In the genomic region with DNA sequence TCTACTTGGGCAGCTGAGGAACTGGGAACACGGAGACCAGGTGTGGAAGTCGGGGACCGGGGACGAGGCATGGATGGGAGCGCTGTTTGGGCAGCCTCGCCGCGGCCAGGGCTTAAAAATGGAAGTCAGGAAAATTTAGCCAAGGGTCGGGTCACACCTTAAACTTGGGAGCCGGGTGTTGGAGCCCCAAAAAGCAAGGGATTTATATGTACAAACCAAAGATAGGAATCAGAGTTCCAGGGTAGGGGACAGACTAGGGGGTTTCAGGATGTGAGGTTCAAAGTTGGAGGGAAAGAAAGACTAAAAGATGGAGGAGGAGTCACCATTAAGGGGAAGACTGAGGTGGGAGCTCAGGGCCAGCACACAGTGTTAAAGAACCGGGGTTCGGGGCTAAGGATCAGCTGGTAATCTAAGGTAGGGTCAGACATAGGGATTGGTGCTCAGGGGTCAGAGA, we compare ENCODE assay signal across 8 cellular contexts. TPM values are rescaled to one million over a fixed set of nuclear protein-coding genes. Genes with fewer than 3 reads are reported as not detected.
A peak's percentile ranks its signal among the peaks of the same experiment; 100 is the strongest.
DNase-seq lines count a peak whose midpoint lies in the region; ATAC-seq and TF ChIP-seq lines count a peak whose summit lies in the region.

No MANE protein-coding gene starts in this region.

- H3K27ac ChIP-seq in left ventricle myocardium inferior (replicated peaks) (no peak overlapping the region), right cardiac atrium (ENCODE audit: low read length) (no peak overlapping the region)

- TF ChIP-seq CTCF in left ventricle myocardium inferior (IDR thresholded peaks at IDR 0.05; ENCODE audit: borderline replicate concordance) (no peak), brain (conservative IDR thresholded peaks at IDR 0.05) (no peak), mesothelial cell of epicardium (IDR thresholded peaks at IDR 0.05; ENCODE audit: unreplicated experiment) (no peak)

- H3K27ac Mint-ChIP-seq in brain (peak overlapping the region in 2 of 5 experiments; percentile 6 to 36), mesothelial cell of epicardium (no peak overlapping the region)

- peaks cover 4% of the 10 kb centered on the region for H3K36me3 Mint-ChIP-seq in brain
- H3K36me3 Mint-ChIP-seq in mesothelial cell of epicardium, result no peaks in the 10 kb centered on the region

- H3K27me3 ChIP-seq in left ventricle myocardium inferior (ENCODE audit: low read depth), result peaks cover 40% of the 10 kb centered on the region
- no peaks in the 10 kb centered on the region for H3K27me3 ChIP-seq in right cardiac atrium (ENCODE audit: control insufficient read depth, insufficient read depth)

- H3K9me3 ChIP-seq in left ventricle myocardium inferior (replicated peaks) (no peaks in the 10 kb centered on the region), right cardiac atrium (ENCODE audit: control insufficient read depth, low read length) (no peaks in the 10 kb centered on the region)

- H3K4me1 ChIP-seq in left ventricle myocardium inferior (peaks cover 38% of the 10 kb centered on the region), right cardiac atrium (ENCODE audit: control insufficient read depth, insufficient read depth, low read length) (no peaks in the 10 kb centered on the region)

- peak overlapping the region; percentile 56 to 73 (median 71) for H3K4me3 Mint-ChIP-seq in brain
- H3K4me3 Mint-ChIP-seq in mesothelial cell of epicardium, result peak overlapping the region; percentile 43

- ATAC-seq in left ventricle myocardium superior (no peak), right cardiac atrium (no peak), GM21576 (IDR thresholded peaks at IDR 0.05; ENCODE audit: unreplicated experiment) (no peak)

- intact Hi-C loops in left ventricle myocardium inferior (cut with micrococcal nuclease) (no loop called here), left ventricle myocardium superior (cut with micrococcal nuclease) (no loop called here), right cardiac atrium (cut with DNase I) (no loop called here)

- H3K36me3 ChIP-seq in left ventricle myocardium inferior, result peaks cover 11% of the 10 kb centered on the region

- H3K4me3 ChIP-seq in left ventricle myocardium inferior (peak overlapping the region; percentile 98), right cardiac atrium (ENCODE audit: low read length) (no peak overlapping the region)

- 10% methylated on average over 12 of the region's 12 CpGs for WGBS in right cardiac atrium

- peaks cover 64% of the 10 kb centered on the region for H3K27me3 Mint-ChIP-seq in brain
- H3K27me3 Mint-ChIP-seq in mesothelial cell of epicardium (ENCODE audit: low read depth), result peaks cover 47% of the 10 kb centered on the region

- H3K4me1 Mint-ChIP-seq in brain, result peaks cover 19% of the 10 kb centered on the region
- peaks cover 10% of the 10 kb centered on the region for H3K4me1 Mint-ChIP-seq in mesothelial cell of epicardium

- DNase-seq in left ventricle myocardium inferior (no peak), left ventricle myocardium superior (no peak), mesothelial cell of epicardium (ENCODE audit: low spot score in 2 of 2, unreplicated experiment in 2 of 2) (no peak), ecto neural progenitor cell (ENCODE audit: low spot score) (no peak), right cardiac atrium (no peak)
- no peak for DNase-seq in stimulated activated naive CD4-positive, alpha-beta T cell (lab: John Stamatoyannopoulos, UW)

- H3K9me3 Mint-ChIP-seq in brain (peaks cover 0 to 13% (median 0%) of the 10 kb centered on the region in 5 experiments), mesothelial cell of epicardium (no peaks in the 10 kb centered on the region)

RNA-seq across cellular contexts. Expression of gene FOXA3, which starts 0.5 kb away (rescaled TPM):
- total RNA-seq in left ventricle myocardium inferior (not detected), left ventricle myocardium superior (not detected), mesothelial cell of epicardium (not detected in 3 replicates), right cardiac atrium (not detected)
- polyA plus RNA-seq in brain (ENCODE audit: insufficient read depth, low read depth, low replicate concordance) (not detected), right cardiac atrium (not detected)

RNA-seq across cellular contexts. Expression of gene SYMPK, which starts 1.7 kb away (rescaled TPM):
- total RNA-seq in left ventricle myocardium inferior (35.9 TPM), left ventricle myocardium superior (38.3 TPM), mesothelial cell of epicardium (89.3 to 93.4 TPM (median 92.6 TPM) in 3 replicates), right cardiac atrium (10 to 100 TPM; 33.1 to 40.4 (median 34.4) TPM)
- polyA plus RNA-seq in brain (ENCODE audit: insufficient read depth, low read depth, low replicate concordance) (71.2 TPM), right cardiac atrium (23.5 TPM)

RNA-seq across cellular contexts. Expression of gene IRF2BP1, which starts 21.3 kb away (rescaled TPM):
- 18.5 TPM for total RNA-seq in left ventricle myocardium inferior
- 22.3 TPM for total RNA-seq in left ventricle myocardium superior
- 33.3 TPM for polyA plus RNA-seq in brain (ENCODE audit: insufficient read depth, low read depth, low replicate concordance)
- total RNA-seq in mesothelial cell of epicardium, result 33.8 to 34.6 TPM (median 34.1 TPM) in 3 replicates
- 10 to 100 TPM; 21.5 to 23.4 (median 22.5) TPM for total RNA-seq in right cardiac atrium
- 17.5 TPM for polyA plus RNA-seq in right cardiac atrium

RNA-seq across cellular contexts. Expression of gene MYPOP, which starts 37.8 kb away (rescaled TPM):
- 16.2 TPM for total RNA-seq in left ventricle myocardium inferior
- total RNA-seq in left ventricle myocardium superior, result 18.5 TPM
- 14.1 TPM for polyA plus RNA-seq in brain (ENCODE audit: insufficient read depth, low read depth, low replicate concordance)
- 10.4 to 11.5 TPM (median 10.9 TPM) in 3 replicates for total RNA-seq in mesothelial cell of epicardium
- 10 to 100 TPM in 3 of 4 donors, 1 to 10 TPM in 1; 9.1 to 15.4 (median 12.9) TPM for total RNA-seq in right cardiac atrium
- polyA plus RNA-seq in right cardiac atrium, result 9.3 TPM

RNA-seq across cellular contexts. Expression of gene RSPH6A, which starts 49.5 kb away (rescaled TPM):
- total RNA-seq in left ventricle myocardium inferior (not detected), left ventricle myocardium superior (not detected), mesothelial cell of epicardium (0.44 to 0.56 TPM (median 0.50 TPM) in 3 replicates), right cardiac atrium (under 1 TPM in 1 of 4 donors, not detected in 3; 0.14 TPM)
- polyA plus RNA-seq in brain (ENCODE audit: insufficient read depth, low read depth, low replicate concordance) (not detected), right cardiac atrium (not detected)
